6 cellular contexts compared by ENCODE assay signal in genomic region chr1:150981177-150981804, GRCh38. TPM values are rescaled to one million over a fixed set of nuclear protein-coding genes. Genes with fewer than 3 reads are reported as not detected.
DNase-seq lines count a peak whose midpoint lies in the region; ATAC-seq, FAIRE-seq and TF ChIP-seq lines count a peak whose summit lies in the region.

No MANE protein-coding gene starts in this region.

- no peaks in the 10 kb centered on the region for H3K27me3 ChIP-seq in pancreas

- FAIRE-seq in pancreas (lab: Jason Lieb, UNC): no peak

- ATAC-seq in pancreas: peak; percentile 30 to 61 (median 50)

- H3K27ac ChIP-seq in RWPE1: peak overlapping the region; percentile 91
- peak overlapping the region; percentile 43 to 77 (median 67) for H3K27ac ChIP-seq in pancreas

- no peaks in the 10 kb centered on the region for H3K9me3 ChIP-seq in pancreas

- intact Hi-C loops in pancreas (cut with DNase I): no loop called here

- WGBS in pancreas, 2 donors: 66 to 72% methylated on average over 6 of the region's 6 CpGs

- POLR2A ChIA-PET in RWPE1 (lab: Yijun Ruan, JAX; ENCODE audit: low non-redundant PET): interaction anchor here (1.4 kb wide), 1 partner anchor 25 kb away, joined by 7 read pairs; the partner anchor contains the start of gene MINDY1

- TF ChIP-seq CTCF in RWPE1 (conservative IDR thresholded peaks at IDR 0.05; ENCODE audit: low read depth) (no peak), pancreas (IDR thresholded peaks at IDR 0.05) (no peak)

- peak; percentile 63 for DNase-seq in HuH-7 (ENCODE audit: low spot score)
- no peak for DNase-seq in RWPE1 (ENCODE audit: low spot score)
- peak in 4 of 6 donors; percentile 48 to 68 (median 64) for DNase-seq in pancreas
- no peak for DNase-seq in activated CD8-positive, alpha-beta memory T cell treated with anti-CD3 and anti-CD28 coated beads, Interleukin-2, amount 50 U/mL, for 4 hours
- no peak for DNase-seq in MV-4-11 (lab: John Stamatoyannopoulos, UW)
- no peak for DNase-seq in amygdala (lab: John Stamatoyannopoulos, UW)

- no peaks in the 10 kb centered on the region for H3K36me3 ChIP-seq in pancreas

- H3K4me1 ChIP-seq in pancreas: peaks cover 0 to 14% (median 5%) of the 10 kb centered on the region in 3 donors

- CTCF ChIA-PET in RWPE1 (lab: Yijun Ruan, JAX): interaction anchor here (0.6 to 2.8 kb wide), 5 partner anchors 12 to 607 kb away, joined by 3 to 23 read pairs (median 5); partner anchors contain the start of gene MINDY1

- no peak overlapping the region for H3K4me3 ChIP-seq in pancreas

RNA-seq across cellular contexts. Expression of gene ANXA9, which starts 0.8 kb away (rescaled TPM):
- 10 to 100 TPM; 11.7 to 17.6 (median 13.8) TPM for total RNA-seq in pancreas
- polyA plus RNA-seq in pancreas: 10 to 100 TPM; 18.1 to 30.7 TPM

RNA-seq across cellular contexts. Expression of gene CERS2, which starts 6.7 kb away (rescaled TPM):
- 100 to 1,000 TPM in 3 of 6 donors, 10 to 100 TPM in 3; 75.0 to 155 (median 94.6) TPM for total RNA-seq in pancreas
- polyA plus RNA-seq in pancreas: 100 to 1,000 TPM; 112 to 122 TPM

RNA-seq across cellular contexts. Expression of gene MINDY1, which starts 25.4 kb away (rescaled TPM):
- total RNA-seq in pancreas: 10 to 100 TPM; 24.1 to 35.5 (median 32.4) TPM
- polyA plus RNA-seq in pancreas: 10 to 100 TPM; 23.1 to 24.2 TPM

RNA-seq across cellular contexts. Expression of gene PRUNE1, which starts 27.0 kb away (rescaled TPM):
- total RNA-seq in pancreas: 10 to 100 TPM in 2 of 6 donors, 1 to 10 TPM in 4; 6.4 to 11.1 (median 8.1) TPM
- 10 to 100 TPM in 1 of 2 donors, 1 to 10 TPM in 1; 6.7 to 16.7 TPM for polyA plus RNA-seq in pancreas

RNA-seq across cellular contexts. Expression of gene BNIPL, which starts 55.1 kb away (rescaled TPM):
- total RNA-seq in pancreas: under 1 TPM; 0.12 to 0.40 (median 0.14) TPM
- polyA plus RNA-seq in pancreas: under 1 TPM; 0.31 to 0.34 TPM

Comparison
In these comparisons a context has a peak if more than half of its experiments do, and no peak if none do; other contexts are left out.
1. DNase-seq: peak in HuH-7 (single experiment) and pancreas (4 of 6); none in RWPE1 (single experiment), activated CD8-positive, alpha-beta memory T cell treated with anti-CD3 and anti-CD28 coated beads, Interleukin-2, amount 50 U/mL, for 4 hours (single experiment), MV-4-11 (single experiment) and amygdala (0 of 56).